In the genomic region with DNA sequence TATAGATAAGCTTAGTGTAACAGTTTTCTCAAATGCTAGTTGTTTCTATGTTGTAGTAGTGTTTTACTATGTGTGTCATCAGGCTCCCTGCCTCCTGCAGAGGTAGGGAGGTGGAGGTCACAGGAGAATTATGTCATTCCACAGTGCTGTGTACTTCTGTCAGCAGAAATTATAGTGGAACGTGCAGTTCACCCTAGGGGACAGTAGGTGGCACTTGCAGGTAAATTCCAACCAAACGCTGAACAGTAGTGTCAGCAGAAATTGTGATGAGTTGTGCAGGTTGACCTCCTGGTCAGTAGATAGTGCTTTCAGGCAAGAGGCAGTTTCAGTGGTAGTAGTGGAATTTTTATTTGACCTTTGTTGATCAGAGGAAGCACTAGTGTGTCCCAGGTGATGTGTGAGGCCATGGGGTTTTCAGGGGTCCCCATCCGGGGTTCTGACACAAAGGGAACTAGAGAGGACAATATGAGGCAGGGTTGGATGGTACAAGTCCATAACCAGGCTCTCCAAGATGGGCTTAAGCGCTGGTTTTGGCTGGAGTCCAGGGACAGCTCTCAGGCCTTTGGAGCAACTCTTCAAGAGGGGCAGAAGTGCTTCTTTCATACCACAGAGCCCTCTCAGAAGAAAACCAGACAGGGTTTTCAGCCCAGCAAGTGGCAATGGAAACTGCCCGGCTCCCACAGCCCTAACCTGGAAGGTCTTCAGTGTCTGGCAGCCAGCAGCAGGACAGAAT, we compare ENCODE assay signal across 8 cellular contexts.
DNase-seq lines count a peak whose midpoint lies in the region; ATAC-seq and TF ChIP-seq lines count a peak whose summit lies in the region.

No MANE protein-coding gene starts in this region.

- peaks cover 16% of the 10 kb centered on the region for H3K9me3 ChIP-seq in AG04450 (ENCODE audit: control insufficient read depth, insufficient read depth, low read length)
- H3K9me3 ChIP-seq in SJCRH30 (replicated peaks) = no peaks in the 10 kb centered on the region
- H3K9me3 ChIP-seq in neural cell (ENCODE audit: low read length) = no peaks in the 10 kb centered on the region

- H3K4me2 ChIP-seq in neural cell (ENCODE audit: low read length) = no peak overlapping the region

- in situ Hi-C loops in GM13976 (cut with MboI; ENCODE audit: low sequenced_read_pairs, unreplicated experiment) = no loop called here

- no peaks in the 10 kb centered on the region for H3K9me3 Mint-ChIP-seq in effector memory CD8-positive, alpha-beta T cell

- no peaks in the 10 kb centered on the region for H3K27me3 Mint-ChIP-seq in effector memory CD8-positive, alpha-beta T cell

- no peaks in the 10 kb centered on the region for H3K27me3 ChIP-seq in AG04450 (ENCODE audit: control insufficient read depth, insufficient read depth, low read length)
- no peaks in the 10 kb centered on the region for H3K27me3 ChIP-seq in SJCRH30
- no peaks in the 10 kb centered on the region for H3K27me3 ChIP-seq in neural cell (ENCODE audit: insufficient read depth, low read depth, low read length)

- no peaks in the 10 kb centered on the region for H3K36me3 Mint-ChIP-seq in effector memory CD8-positive, alpha-beta T cell (ENCODE audit: insufficient read depth)

- H3K27ac Mint-ChIP-seq in effector memory CD8-positive, alpha-beta T cell = no peak overlapping the region

- no peak overlapping the region for H3K9ac ChIP-seq in neural cell (ENCODE audit: low read length)

- TF ChIP-seq CTCF in AG04450 (IDR thresholded peaks at IDR 0.05; ENCODE audit: low read depth, low read length) = peak; percentile 17; the same call in 1 of the 2 replicates
- peak; percentile 77 for TF ChIP-seq CTCF in GM13976 (IDR thresholded peaks at IDR 0.05; ENCODE audit: borderline replicate concordance, control extremely low read depth, extremely low read depth, insufficient read depth, missing control alignments)
- peak; percentile 78 for TF ChIP-seq CTCF in epithelial cell of proximal tubule (conservative IDR thresholded peaks at IDR 0.05; ENCODE audit: low read depth, low read length)
- peak; percentile 62 for TF ChIP-seq CTCF in neural cell (IDR thresholded peaks at IDR 0.05; ENCODE audit: poor library complexity, severe bottlenecking)

- no peak overlapping the region for H3K4me3 Mint-ChIP-seq in effector memory CD8-positive, alpha-beta T cell

- no peaks in the 10 kb centered on the region for H4K20me1 ChIP-seq in neural cell (ENCODE audit: insufficient read depth)

- no peaks in the 10 kb centered on the region for H3F3A ChIP-seq in neural cell (ENCODE audit: insufficient read depth, low read length, poor library complexity, severe bottlenecking)

- POLR2A ChIA-PET in AG04450 (lab: Yijun Ruan, JAX) = no interaction called here

- peak; percentile 58 for TF ChIP-seq RAD21 in neural cell (conservative IDR thresholded peaks at IDR 0.05)

- no peaks in the 10 kb centered on the region for H3K79me2 ChIP-seq in neural cell (replicated peaks; ENCODE audit: insufficient read depth, low read length)

- H3K9me2 ChIP-seq in neural cell (ENCODE audit: insufficient read depth, low read length) = no peaks in the 10 kb centered on the region

- no peak overlapping the region for H3K27ac ChIP-seq in AG04450 (ENCODE audit: low read depth, low read length)
- H3K27ac ChIP-seq in SJCRH30 = no peak overlapping the region
- no peak overlapping the region for H3K27ac ChIP-seq in neural cell (ENCODE audit: low read length)

- CTCF ChIA-PET in AG04450 (lab: Charles Lee) = no interaction called here

- no peaks in the 10 kb centered on the region for H3K4me1 Mint-ChIP-seq in effector memory CD8-positive, alpha-beta T cell (ENCODE audit: low read depth in 2 of 2)

- no peak for DNase-seq in AG04450 (ENCODE audit: low read depth, low spot score)
- DNase-seq in GM13976 (ENCODE audit: low spot score) = peak; percentile 29
- peak; percentile 57 for DNase-seq in LoVo (ENCODE audit: low spot score)
- DNase-seq in SJCRH30 = peak; percentile 48 to 68
- DNase-seq in epithelial cell of proximal tubule (ENCODE audit: low read depth) = peak; percentile 49
- no peak for DNase-seq in effector memory CD8-positive, alpha-beta T cell

- H3K4me3 ChIP-seq in AG04450 (ENCODE audit: low read depth, low read length) (no peak overlapping the region), SJCRH30 (no peak overlapping the region), epithelial cell of proximal tubule (ENCODE audit: low read depth, low read length) (no peak overlapping the region), neural cell (ENCODE audit: low read length) (no peak overlapping the region)

- no peaks in the 10 kb centered on the region for H3K36me3 ChIP-seq in SJCRH30
- no peaks in the 10 kb centered on the region for H3K36me3 ChIP-seq in neural cell (ENCODE audit: insufficient read depth, low read length)

- no peaks in the 10 kb centered on the region for H3K4me1 ChIP-seq in SJCRH30

- no peak for TF ChIP-seq EP300 in neural cell (conservative IDR thresholded peaks at IDR 0.05; ENCODE audit: poor library complexity, severe bottlenecking)

- no peak overlapping the region for H2AFZ ChIP-seq in neural cell (ENCODE audit: low read depth, low read length)

- ATAC-seq in HG02588 (IDR thresholded peaks at IDR 0.05; ENCODE audit: unreplicated experiment) = peak; percentile 97
- no peak for ATAC-seq in effector memory CD8-positive, alpha-beta T cell (replicated peaks)

TF ChIP-seq in neural cell, 6 proteins besides CTCF, POLR2A, EP300 and RAD21:
- TF ChIP-seq MXI1 (conservative IDR thresholded peaks at IDR 0.05; ENCODE audit: poor library complexity, severe bottlenecking) (no peak), SMC3 (conservative IDR thresholded peaks at IDR 0.05; ENCODE audit: poor library complexity) (peak; percentile 61), TAF1 (IDR thresholded peaks at IDR 0.05; ENCODE audit: low read depth) (no peak)
TF ChIP-seq in neural cell: peak in this region for 1.

Comparison
In these comparisons a context has a peak if more than half of its experiments do, and no peak if none do; other contexts are left out.
1. DNase-seq: peak in GM13976 (single experiment), LoVo (single experiment), SJCRH30 (2 of 2) and epithelial cell of proximal tubule (single experiment); none in AG04450 (single experiment) and effector memory CD8-positive, alpha-beta T cell (0 of 3).
2. CTCF ChIP-seq: peak in every context shown above with its lines; median percentile 78 in epithelial cell of proximal tubule; 77 in GM13976; 62 in neural cell; 17 in AG04450.